In genomic region chr7:87818336-87818735, GRCh38 we compare ENCODE assay signal across 36 cellular contexts. TPM values are rescaled to one million over a fixed set of nuclear protein-coding genes. Genes with fewer than 3 reads are reported as not detected.
"Had no signal": no experiment of that assay in that cellular context is flagged by ENCODE, and none has a peak within 500 bp of the region (broad histone marks: within the 10 kb centered on the region; RNA-seq: fewer than 3 reads in every experiment).

No MANE protein-coding gene starts in this region.

- H3K36me3 ChIP-seq: ascending aorta, cardiac muscle cell had no signal

- DNase-seq: activated B cell treated with CpG ODN at 0.5 μM for 24 hours; activated CD4-positive, alpha-beta memory T cell treated with anti-CD3 and anti-CD28 coated beads for 36 hours; activated CD4-positive, alpha-beta T cell treated with anti-CD3 and anti-CD28 coated beads for 4 hours; activated CD4-positive, alpha-beta T cell treated with anti-CD3 and anti-CD28 coated beads, Interleukin-2, amount 10 ng/mL, durations not matched to agents 24 days and 14 days; activated CD4-positive, alpha-beta T cell treated with anti-CD3 and anti-CD28 coated beads, Interleukin-2, amount 50 U/mL, for 1 hour; activated CD4-positive, alpha-beta T cell treated with anti-CD3 and anti-CD28 coated beads, Interleukin-2, amount 50 U/mL, for 4 hours; activated CD4-positive, CD25-positive, alpha-beta regulatory T cell treated with anti-CD3 and anti-CD28 coated beads, Interleukin-2, amount 50 U/mL, for 72 hours; activated CD8-positive, alpha-beta memory T cell treated with anti-CD3 and anti-CD28 coated beads, Interleukin-2, amount 50 U/mL, for 4 hours; activated CD8-positive, alpha-beta T cell treated with anti-CD3 and anti-CD28 coated beads for 36 hours; activated gamma-delta T cell; activated naive CD4-positive, alpha-beta T cell treated with anti-CD3 and anti-CD28 coated beads, Interleukin-2, amount 10 ng/mL, durations not matched to agents 7 days and 5 days; activated naive CD4-positive, alpha-beta T cell treated with Interleukin-2 at 50 U/mL for 16 hours; activated naive CD8-positive, alpha-beta T cell treated with anti-CD3 and anti-CD28 coated beads, Interleukin-2, amount 10 ng/mL, durations not matched to agents 7 days and 5 days; activated naive CD8-positive, alpha-beta T cell treated with anti-CD3 and anti-CD28 coated beads, Interleukin-2, amount 50 U/mL, for 24 hours; activated T-cell treated with anti-CD3 and anti-CD28 coated beads for 4 hours; activated T-cell treated with anti-CD3 and anti-CD28 coated beads, Interleukin-2, amount 50 U/mL, for 1 hour; activated T-cell treated with anti-CD3 and anti-CD28 coated beads, Interleukin-2, amount 50 U/mL, for 4 hours; activated T-cell treated with anti-CD3 and anti-CD28 coated beads, Interleukin-2, amount 50 U/mL, for 72 hours; amygdala; anterior cingulate cortex; caudate nucleus; cerebellar nuclear complex; T-helper 1 cell; T-helper 2 cell; T-helper 9 cell had no signal

- H3K27me3 Mint-ChIP-seq: activated CD4-positive, alpha-beta memory T cell treated with anti-CD3 and anti-CD28 coated beads for 36 hours; activated CD8-positive, alpha-beta T cell treated with anti-CD3 and anti-CD28 coated beads for 36 hours; activated naive CD8-positive, alpha-beta T cell; activated naive CD8-positive, alpha-beta T cell treated with anti-CD3 and anti-CD28 coated beads, Interleukin-2, amount 10 ng/mL, durations not matched to agents 7 days and 5 days; activated naive CD8-positive, alpha-beta T cell treated with anti-CD3 and anti-CD28 coated beads, Interleukin-2, amount 50 U/mL, for 24 hours; activated T-helper 17 cell treated with anti-CD3 and anti-CD28 coated beads, Interleukin-2, amount 50 U/mL, for 72 hours; brain; central memory CD8-positive, alpha-beta T cell had no signal

- H3K27ac ChIP-seq: ascending aorta, cardiac muscle cell, VCaP had no signal

- H3K9me3 ChIP-seq: ascending aorta had no signal

- H3K4me3 ChIP-seq: ascending aorta, cardiac muscle cell had no signal

- H3K27me3 ChIP-seq: ascending aorta, cardiac muscle cell had no signal

- H3K4me3 Mint-ChIP-seq: activated B cell treated with CpG ODN at 0.5 μM for 24 hours; activated CD4-positive, alpha-beta memory T cell treated with anti-CD3 and anti-CD28 coated beads for 36 hours; activated CD4-positive, alpha-beta T cell treated with anti-CD3 and anti-CD28 coated beads, Interleukin-2, amount 10 ng/mL, durations not matched to agents 24 days and 14 days; activated CD8-positive, alpha-beta T cell treated with anti-CD3 and anti-CD28 coated beads for 36 hours; activated naive CD4-positive, alpha-beta T cell treated with anti-CD3 and anti-CD28 coated beads, Interleukin-2, amount 10 ng/mL, durations not matched to agents 7 days and 5 days; activated naive CD4-positive, alpha-beta T cell treated with anti-CD3 and anti-CD28 coated beads, Interleukin-2, amount 50 U/mL, for 24 hours; activated naive CD8-positive, alpha-beta T cell; activated naive CD8-positive, alpha-beta T cell treated with anti-CD3 and anti-CD28 coated beads, Interleukin-2, amount 10 ng/mL, durations not matched to agents 7 days and 5 days; activated naive CD8-positive, alpha-beta T cell treated with anti-CD3 and anti-CD28 coated beads, Interleukin-2, amount 50 U/mL, for 24 hours; activated T-cell treated with anti-CD3 and anti-CD28 coated beads, Interleukin-2, amount 50 U/mL, for 4 hours; activated T-cell treated with anti-CD3 and anti-CD28 coated beads, Interleukin-2, amount 50 U/mL, for 72 hours; activated T-helper 1 cell treated with anti-CD3 and anti-CD28 coated beads, Interleukin-12 subunit alpha, Interleukin-12 subunit beta, Interleukin-2, Interleukin-4 antibody, amounts not matched to agents 30 ng/mL and 10 ng/mL and 1 ng/mL, durations not matched to agents 14 hours and 24 hours and 36 hours; activated T-helper 17 cell treated with anti-CD3 and anti-CD28 coated beads, Interleukin-2, amount 50 U/mL, for 72 hours; brain; central memory CD8-positive, alpha-beta T cell; T-helper 1 cell treated with Interleukin-12 subunit alpha and Interleukin-12 subunit beta and Interleukin-4 antibody, amounts not matched to agents 30 μg/mL and 1 μg/mL, for 36 hours; T-helper 2 cell treated with Interferon-gamma antibody and Interleukin-4, amounts not matched to agents 5 μg/mL and 100 μg/mL, for 36 hours had no signal

- H3K36me3 Mint-ChIP-seq: activated CD4-positive, alpha-beta memory T cell treated with anti-CD3 and anti-CD28 coated beads for 36 hours; activated naive CD4-positive, alpha-beta T cell treated with anti-CD3 and anti-CD28 coated beads, Interleukin-2, amount 10 ng/mL, durations not matched to agents 7 days and 5 days had no signal

- H3K9me3 Mint-ChIP-seq: activated B cell treated with CpG ODN at 0.5 μM for 24 hours; activated CD4-positive, alpha-beta T cell treated with anti-CD3 and anti-CD28 coated beads, Interleukin-2, amount 10 ng/mL, durations not matched to agents 24 days and 14 days; activated naive CD4-positive, alpha-beta T cell treated with anti-CD3 and anti-CD28 coated beads, Interleukin-2, amount 50 U/mL, for 24 hours; activated naive CD8-positive, alpha-beta T cell treated with anti-CD3 and anti-CD28 coated beads, Interleukin-2, amount 50 U/mL, for 24 hours; activated T-cell treated with anti-CD3 and anti-CD28 coated beads, Interleukin-2, amount 50 U/mL, for 4 hours; activated T-cell treated with anti-CD3 and anti-CD28 coated beads, Interleukin-2, amount 50 U/mL, for 72 hours; activated T-helper 1 cell treated with anti-CD3 and anti-CD28 coated beads, Interleukin-12 subunit alpha, Interleukin-12 subunit beta, Interleukin-2, Interleukin-4 antibody, amounts not matched to agents 30 ng/mL and 10 ng/mL and 1 ng/mL, durations not matched to agents 14 hours and 24 hours and 36 hours; activated T-helper 17 cell treated with anti-CD3 and anti-CD28 coated beads, Interleukin-2, amount 50 U/mL, for 72 hours; central memory CD8-positive, alpha-beta T cell had no signal

- H3K27ac Mint-ChIP-seq: activated B cell treated with CpG ODN at 0.5 μM for 24 hours; activated CD4-positive, alpha-beta memory T cell treated with anti-CD3 and anti-CD28 coated beads for 36 hours; activated CD4-positive, alpha-beta T cell treated with anti-CD3 and anti-CD28 coated beads, Interleukin-2, amount 10 ng/mL, durations not matched to agents 24 days and 14 days; activated CD8-positive, alpha-beta T cell treated with anti-CD3 and anti-CD28 coated beads for 36 hours; activated naive CD4-positive, alpha-beta T cell treated with anti-CD3 and anti-CD28 coated beads, Interleukin-2, amount 10 ng/mL, durations not matched to agents 7 days and 5 days; activated naive CD4-positive, alpha-beta T cell treated with anti-CD3 and anti-CD28 coated beads, Interleukin-2, amount 50 U/mL, for 24 hours; activated naive CD8-positive, alpha-beta T cell; activated naive CD8-positive, alpha-beta T cell treated with anti-CD3 and anti-CD28 coated beads, Interleukin-2, amount 10 ng/mL, durations not matched to agents 7 days and 5 days; activated naive CD8-positive, alpha-beta T cell treated with anti-CD3 and anti-CD28 coated beads, Interleukin-2, amount 50 U/mL, for 24 hours; activated T-cell treated with anti-CD3 and anti-CD28 coated beads, Interleukin-2, amount 50 U/mL, for 72 hours; activated T-helper 1 cell treated with anti-CD3 and anti-CD28 coated beads, Interleukin-12 subunit alpha, Interleukin-12 subunit beta, Interleukin-2, Interleukin-4 antibody, amounts not matched to agents 30 ng/mL and 10 ng/mL and 1 ng/mL, durations not matched to agents 14 hours and 24 hours and 36 hours; activated T-helper 17 cell treated with anti-CD3 and anti-CD28 coated beads, Interleukin-2, amount 50 U/mL, for 72 hours; brain; T-helper 1 cell treated with Interleukin-12 subunit alpha and Interleukin-12 subunit beta and Interleukin-4 antibody, amounts not matched to agents 30 μg/mL and 1 μg/mL, for 36 hours; T-helper 2 cell treated with Interferon-gamma antibody and Interleukin-4, amounts not matched to agents 5 μg/mL and 100 μg/mL, for 36 hours had no signal

- H3K4me1 Mint-ChIP-seq: activated B cell treated with CpG ODN at 0.5 μM for 24 hours; activated CD4-positive, alpha-beta T cell treated with anti-CD3 and anti-CD28 coated beads, Interleukin-2, amount 10 ng/mL, durations not matched to agents 24 days and 14 days; activated naive CD4-positive, alpha-beta T cell treated with anti-CD3 and anti-CD28 coated beads, Interleukin-2, amount 10 ng/mL, durations not matched to agents 7 days and 5 days; activated naive CD4-positive, alpha-beta T cell treated with anti-CD3 and anti-CD28 coated beads, Interleukin-2, amount 50 U/mL, for 24 hours; activated naive CD8-positive, alpha-beta T cell treated with anti-CD3 and anti-CD28 coated beads, Interleukin-2, amount 10 ng/mL, durations not matched to agents 7 days and 5 days; activated naive CD8-positive, alpha-beta T cell treated with anti-CD3 and anti-CD28 coated beads, Interleukin-2, amount 50 U/mL, for 24 hours; activated T-helper 17 cell treated with anti-CD3 and anti-CD28 coated beads, Interleukin-2, amount 50 U/mL, for 72 hours; brain; central memory CD8-positive, alpha-beta T cell had no signal

- H3K4me1 ChIP-seq: ascending aorta had no signal

RNA-seq across cellular contexts. Expression of gene DBF4, which starts 58.0 kb away (rescaled TPM):
- total RNA-seq: ascending aorta had no signal
